Comparison of ENCODE assay signal across 14 cellular contexts in the genomic region with DNA sequence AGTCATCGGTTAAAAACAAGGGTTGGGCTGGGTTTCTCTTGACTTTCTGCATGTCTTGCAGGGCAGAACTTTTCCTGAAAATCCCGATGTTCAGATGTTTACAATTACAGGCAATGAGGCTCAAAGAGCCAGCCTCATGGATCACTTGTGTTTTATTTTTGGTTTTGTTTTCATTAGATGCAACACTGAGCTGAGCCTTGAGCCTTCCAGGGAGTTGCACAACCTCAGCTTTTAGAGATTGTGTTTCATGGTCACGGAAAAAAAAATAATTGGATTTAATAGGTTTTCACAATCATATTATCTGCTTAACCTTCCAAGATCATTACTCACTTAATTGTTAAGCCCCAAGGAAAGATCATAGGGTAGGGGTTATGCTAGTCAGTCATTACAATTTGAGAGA.
DNase-seq lines count a peak whose midpoint lies in the region; ATAC-seq and TF ChIP-seq lines count a peak whose summit lies in the region.
"Had no signal": no experiment of that assay in that cellular context is flagged by ENCODE, and none has a peak within 500 bp of the region (broad histone marks: within the 10 kb centered on the region; RNA-seq: fewer than 3 reads in every experiment).

No MANE protein-coding gene starts in this region.

- intact Hi-C loops in uterus (cut with DNase I; ENCODE audit: low total_unique reads) (no loop called here), prostate gland (cut with DNase I) (no loop called here), spleen (cut with DNase I; ENCODE audit: low total_unique reads) (no loop called here)

- TF ChIP-seq CTCF in choroid plexus epithelial cell (conservative IDR thresholded peaks at IDR 0.05; ENCODE audit: low read depth, low read length) (no peak), uterus (IDR thresholded peaks at IDR 0.05) (no peak), prostate gland (IDR thresholded peaks at IDR 0.05) (no peak), spleen (IDR thresholded peaks at IDR 0.05 in 8 of 11, conservative IDR thresholded peaks at IDR 0.05 in 3 of 11) (no peak)

- H3K27me3 ChIP-seq in uterus (no peaks in the 10 kb centered on the region), prostate gland (replicated peaks; ENCODE audit: insufficient read depth) (no peaks in the 10 kb centered on the region), spleen (replicated peaks in 1 of 7) (no peaks in the 10 kb centered on the region)
- H3K27me3 ChIP-seq: cardiac muscle cell had no signal

- 58% methylated on average over 3 of the region's 3 CpGs for WGBS in prostate gland
- WGBS in spleen, 5 donors: 69 to 82% (median 78%) methylated on average over 3 of the region's 3 CpGs

- H3K9me3 ChIP-seq in uterus: no peaks in the 10 kb centered on the region
- H3K9me3 ChIP-seq in prostate gland: no peaks in the 10 kb centered on the region
- H3K9me3 ChIP-seq in spleen: no peaks in the 10 kb centered on the region

- H3K36me3 ChIP-seq in uterus (no peaks in the 10 kb centered on the region), prostate gland (no peaks in the 10 kb centered on the region), spleen (no peaks in the 10 kb centered on the region)
- H3K36me3 ChIP-seq: cardiac muscle cell had no signal

- H3K4me1 ChIP-seq in uterus: no peaks in the 10 kb centered on the region
- H3K4me1 ChIP-seq in prostate gland (replicated peaks): no peaks in the 10 kb centered on the region
- H3K4me1 ChIP-seq in spleen: peaks cover 0 to 31% (median 15%) of the 10 kb centered on the region in 6 donors

- peak; percentile 10 for DNase-seq in DMS53 (lab: John Stamatoyannopoulos, UW)
- no peak for DNase-seq in DMS53 treated with DMSO at 0.1 percent for 48 hours (lab: John Stamatoyannopoulos, UW; ENCODE audit: unreplicated experiment)
- DNase-seq in choroid plexus epithelial cell (ENCODE audit: low read depth): peak; percentile 77
- peak; percentile 23 for DNase-seq in left kidney (ENCODE audit: low read depth, low spot score)
- peak; percentile 31 to 56 for DNase-seq in uterus
- DNase-seq in prostate gland (ENCODE audit: low spot score): no peak
- no peak for DNase-seq in spleen
- DNase-seq: activated T-cell treated with anti-CD3 and anti-CD28 coated beads, Interleukin-2, amount 50 U/mL, for 24 hours; head of caudate nucleus; NCI-H1092 treated with DMSO at 0.1 percent for 48 hours; stimulated activated naive B cell treated with anti-CD40 and anti-IgM and Interleukin-4, amounts not matched to agents 10 μg/mL and 1 μg/mL and 100 μg/mL, for 72 hours had no signal

- no peak for ATAC-seq in GM21526 (IDR thresholded peaks at IDR 0.05; ENCODE audit: low FRiP score, unreplicated experiment)
- ATAC-seq: stimulated activated naive B cell treated with anti-CD40 and anti-IgM and Interleukin-4, amounts not matched to agents 10 μg/mL and 1 μg/mL and 100 μg/mL, for 72 hours had no signal

- H3K27ac ChIP-seq in uterus (peak overlapping the region; percentile 19 to 35), prostate gland (no peak overlapping the region), spleen (peak overlapping the region in 2 of 8 donors; percentile 26 to 31)
- H3K27ac ChIP-seq: 22Rv1, cardiac muscle cell had no signal

- H3K4me3 ChIP-seq in choroid plexus epithelial cell (ENCODE audit: low read depth, low read length) (peak overlapping the region; percentile 4), uterus (no peak overlapping the region), prostate gland (no peak overlapping the region), spleen (no peak overlapping the region)
- H3K4me3 ChIP-seq: cardiac muscle cell had no signal

- TF ChIP-seq POLR2A in uterus (IDR thresholded peaks at IDR 0.05): no peak
- TF ChIP-seq POLR2A in prostate gland (IDR thresholded peaks at IDR 0.05): no peak
- TF ChIP-seq POLR2A in spleen (IDR thresholded peaks at IDR 0.05): no peak

Comparison
In these comparisons a context has a peak if more than half of its experiments do, and no peak if none do; other contexts are left out.
1. DNase-seq: peak in DMS53 (single experiment), choroid plexus epithelial cell (single experiment), left kidney (single experiment) and uterus (2 of 2); none in DMS53 treated with DMSO at 0.1 percent for 48 hours (single experiment), prostate gland (single experiment) and spleen (single experiment).
2. H3K27ac ChIP-seq: peak in uterus (2 of 2); none in prostate gland (0 of 2).